In genomic region chr10:122376364-122376961, GRCh38 we compare ENCODE assay signal across 1 cellular context.
TF ChIP-seq lines count a peak whose summit lies in the region.

No MANE protein-coding gene starts in this region.

TF ChIP-seq in SK-N-SH treated with all-trans-retinoic acid at 6 μM for 48 hours, 23 proteins besides CTCF, POLR2A, EP300 and RAD21 (continued from another document):
- no peak for TF ChIP-seq CSRNP3 (CRISPR knock-in tag; IDR thresholded peaks at IDR 0.05)
- TF ChIP-seq TOX (CRISPR knock-in tag; IDR thresholded peaks at IDR 0.05; ENCODE audit: borderline replicate concordance) = no peak
- TF ChIP-seq ZNF8 (CRISPR knock-in tag; IDR thresholded peaks at IDR 0.05) = no peak
- no peak for TF ChIP-seq SNAI2 (CRISPR knock-in tag; IDR thresholded peaks at IDR 0.05)
- no peak for TF ChIP-seq ZC3H10 (CRISPR knock-in tag; IDR thresholded peaks at IDR 0.05)
- no peak for TF ChIP-seq RARB (CRISPR knock-in tag; IDR thresholded peaks at IDR 0.05)
- TF ChIP-seq OSR1 (CRISPR knock-in tag; IDR thresholded peaks at IDR 0.05) = no peak
- no peak for TF ChIP-seq ZFP3 (CRISPR knock-in tag; IDR thresholded peaks at IDR 0.05)
- TF ChIP-seq ESRRG (CRISPR knock-in tag; IDR thresholded peaks at IDR 0.05) = no peak
- no peak for TF ChIP-seq POU6F1 (CRISPR knock-in tag; IDR thresholded peaks at IDR 0.05; ENCODE audit: borderline replicate concordance, low read depth)
- TF ChIP-seq ZNF70 (CRISPR knock-in tag; IDR thresholded peaks at IDR 0.05) = no peak
